Comparison of ENCODE assay signal across 14 cellular contexts in the genomic region with DNA sequence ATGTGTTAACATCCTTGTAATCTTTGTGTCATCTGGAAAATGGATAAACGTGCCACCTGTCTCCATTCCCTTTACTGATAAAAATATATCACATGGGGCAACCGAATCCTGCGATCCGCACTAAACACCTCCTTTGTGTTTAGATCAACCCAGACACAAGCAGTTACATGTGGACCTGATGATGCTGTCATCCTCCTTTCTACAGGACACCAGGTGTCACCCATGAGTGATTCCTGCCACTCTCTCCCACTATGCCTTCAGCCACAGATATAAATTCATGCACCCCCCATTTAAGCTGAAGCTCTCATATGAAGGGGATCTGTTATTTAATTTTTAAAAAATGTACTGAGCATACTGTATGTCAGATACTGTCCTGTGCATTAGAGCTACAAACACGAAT.
DNase-seq lines count a peak whose midpoint lies in the region; ATAC-seq and TF ChIP-seq lines count a peak whose summit lies in the region.
"Had no signal": no experiment of that assay in that cellular context is flagged by ENCODE, and none has a peak within 500 bp of the region (broad histone marks: within the 10 kb centered on the region; RNA-seq: fewer than 3 reads in every experiment).

No MANE protein-coding gene starts in this region.

- no peaks in the 10 kb centered on the region for H3K79me2 ChIP-seq in HCT116 (ENCODE audit: insufficient read depth, low read length)
- no peaks in the 10 kb centered on the region for H3K79me2 ChIP-seq in PC-3 (ENCODE audit: low read length)

- H3K36me3 ChIP-seq in right atrium auricular region (no peaks in the 10 kb centered on the region), heart right ventricle (no peaks in the 10 kb centered on the region), HCT116 (ENCODE audit: control insufficient read depth in 1 of 2, insufficient read depth in 2 of 2, low read length in 2 of 2) (no peaks in the 10 kb centered on the region), PC-3 (ENCODE audit: low read depth, low read length) (no peaks in the 10 kb centered on the region)
- H3K36me3 ChIP-seq: BE2C, HAP-1 had no signal

- TF ChIP-seq RAD21 in HCT116 (IDR thresholded peaks at IDR 0.05; ENCODE audit: low read depth) = 0 out of 2 replicates have a peak, but pooled peaks have one; percentile 7

- H3K9ac ChIP-seq in HCT116 (ENCODE audit: low read length) (no peak overlapping the region), PC-3 (ENCODE audit: low read length) (no peak overlapping the region)

- H3K4me3 ChIP-seq in right atrium auricular region = no peak overlapping the region
- H3K4me3 ChIP-seq in heart right ventricle = no peak overlapping the region
- no peak overlapping the region for H3K4me3 ChIP-seq in HCT116 (replicated peaks in 1 of 2; ENCODE audit: low read depth in 1 of 2, low read length in 2 of 2)
- no peak overlapping the region for H3K4me3 ChIP-seq in PC-3 (ENCODE audit: low read length)
- H3K4me3 ChIP-seq: HAP-1 had no signal

- RAD21 ChIA-PET in HCT116 (lab: Charles Lee; ENCODE audit: low non-redundant PET in 1 of 2, low total read pairs in 2 of 2, uncharacterized antibody in 2 of 2, unreplicated experiment in 2 of 2) = no interaction called here

- H3K4me2 ChIP-seq in HCT116 (ENCODE audit: low read length) (no peak overlapping the region), PC-3 (ENCODE audit: low read length) (no peak overlapping the region)

- TF ChIP-seq POLR2A in HCT116 (IDR thresholded peaks at IDR 0.05; ENCODE audit: borderline replicate concordance, extremely low read depth, insufficient read depth, insufficient read length) = no peak

- H3K27ac ChIP-seq in right atrium auricular region = peak overlapping the region; percentile 7 to 45
- H3K27ac ChIP-seq in heart right ventricle = no peak overlapping the region
- no peak overlapping the region for H3K27ac ChIP-seq in HCT116 (ENCODE audit: low read depth, low read length)
- no peak overlapping the region for H3K27ac ChIP-seq in PC-3 (ENCODE audit: low read length)

- WGBS in heart right ventricle, 2 donors = 62 to 70% methylated on average over 5 of the region's 5 CpGs

- H3K9me2 ChIP-seq in HCT116 (ENCODE audit: insufficient read depth) (no peaks in the 10 kb centered on the region), PC-3 (replicated peaks; ENCODE audit: low read length) (no peaks in the 10 kb centered on the region)

- intact Hi-C loops in heart right ventricle (cut with DNase I) (loop anchor here in 3 of 10 donors (5.0 to 10.0 kb wide), 4 partner anchors 217 to 1460 kb away; partner anchors contain the start of gene CRIM1 (in 1 of the 3)), HCT116 (cut with micrococcal nuclease) (no loop called here), PC-3 (cut with micrococcal nuclease) (loop anchor here (5.0 kb wide), 1 partner anchor 80 kb away; the partner anchor contains the start of gene VIT)

- POLR2A ChIA-PET in HCT116 (lab: Charles Lee) = no interaction called here
- POLR2A ChIA-PET in PC-3 (lab: Charles Lee; ENCODE audit: unreplicated experiment) = no interaction called here
- POLR2A ChIA-PET in HEK293T (lab: Yijun Ruan, JAX) = no interaction called here

- CTCF ChIA-PET in HCT116 (lab: Charles Lee) (no interaction called here), PC-3 (lab: Charles Lee) (interaction anchor here (0.6 kb wide), 1 partner anchor 430 kb away, joined by 3 read pairs; no protein-coding TSS in a partner anchor), HEK293T (lab: Yijun Ruan, JAX) (no interaction called here)

- no peak for DNase-seq in right atrium auricular region (ENCODE audit: low spot score)
- no peak for DNase-seq in heart right ventricle
- no peak for DNase-seq in HCT116 (ENCODE audit: low read depth, low spot score)
- DNase-seq in PC-3 = no peak
- DNase-seq in left lobe of liver (ENCODE audit: low spot score) = no peak
- no peak for DNase-seq in COLO829 (ENCODE audit: low spot score)
- DNase-seq in HEK293T (ENCODE audit: extremely low spot score) = no peak
- DNase-seq: BE2C; Caco-2; CD8-positive, alpha-beta T cell; DMS79; Karpas-422 had no signal

- ATAC-seq in heart right ventricle (no peak), HCT116 (peak; percentile 57; the same call in 1 of the 2 replicates), PC-3 (peak; percentile 63), left lobe of liver (peak; percentile 39), GM18867 (IDR thresholded peaks at IDR 0.05; ENCODE audit: unreplicated experiment) (no peak)
- ATAC-seq: CD8-positive, alpha-beta T cell had no signal

- no peak overlapping the region for H2AFZ ChIP-seq in HCT116 (ENCODE audit: low read depth, low read length, poor library complexity, severe bottlenecking)
- no peak overlapping the region for H2AFZ ChIP-seq in PC-3 (ENCODE audit: low read length)

- H3K4me1 ChIP-seq in right atrium auricular region (peaks cover 0 to 31% of the 10 kb centered on the region in 2 donors), heart right ventricle (peaks cover 0 to 25% (median 6%) of the 10 kb centered on the region in 9 donors), HCT116 (ENCODE audit: control insufficient read depth in 1 of 2, insufficient read depth in 2 of 2, low read length in 2 of 2) (no peaks in the 10 kb centered on the region), PC-3 (ENCODE audit: insufficient read depth, low read length) (no peaks in the 10 kb centered on the region)
- H3K4me1 ChIP-seq: BE2C, Caco-2 had no signal

- H3K9me3 ChIP-seq in right atrium auricular region = no peaks in the 10 kb centered on the region
- no peaks in the 10 kb centered on the region for H3K9me3 ChIP-seq in heart right ventricle
- no peaks in the 10 kb centered on the region for H3K9me3 ChIP-seq in HCT116 (ENCODE audit: control insufficient read depth in 1 of 2, insufficient read depth in 1 of 2, low read depth in 1 of 2, low read length in 2 of 2)
- no peaks in the 10 kb centered on the region for H3K9me3 ChIP-seq in PC-3 (ENCODE audit: low read length)
- H3K9me3 ChIP-seq: BE2C, Caco-2, HAP-1 had no signal

- H3K27me3 ChIP-seq in right atrium auricular region (no peaks in the 10 kb centered on the region), heart right ventricle (no peaks in the 10 kb centered on the region), HCT116 (ENCODE audit: insufficient read depth, low read length) (no peaks in the 10 kb centered on the region), PC-3 (ENCODE audit: low read length) (no peaks in the 10 kb centered on the region; the same call in 1 of the 2 replicates)
- H3K27me3 ChIP-seq: BE2C had no signal

- TF ChIP-seq CTCF in right atrium auricular region (IDR thresholded peaks at IDR 0.05) (no peak), heart right ventricle (IDR thresholded peaks at IDR 0.05) (no peak), HCT116 (IDR thresholded peaks at IDR 0.05 in 2 of 3, conservative IDR thresholded peaks at IDR 0.05 in 1 of 3; ENCODE audit: borderline replicate concordance in 1 of 3, insufficient read depth in 1 of 3, low read depth in 2 of 3, low read length in 2 of 3) (no peak), PC-3 (conservative IDR thresholded peaks at IDR 0.05; ENCODE audit: low read depth, low read length) (peak; percentile 28; the same call in 1 of the 2 replicates)

- BruUV-seq in HCT116 (replicated peaks; lab: Mats Ljungman, UMichigan) = no TSS peak
- BruUV-seq in PC-3 (replicated peaks; lab: Mats Ljungman, UMichigan) = no TSS peak

- H4K20me1 ChIP-seq in HCT116 (ENCODE audit: insufficient read depth) (no peaks in the 10 kb centered on the region), PC-3 (ENCODE audit: low read length) (no peaks in the 10 kb centered on the region)

- no peaks in the 10 kb centered on the region for H3F3A ChIP-seq in PC-3 (ENCODE audit: low read length, unreplicated experiment)

TF ChIP-seq in HCT116, 20 proteins besides CTCF, POLR2A, EP300 and RAD21 (continues in another document):
- TF ChIP-seq, protein P1, sequence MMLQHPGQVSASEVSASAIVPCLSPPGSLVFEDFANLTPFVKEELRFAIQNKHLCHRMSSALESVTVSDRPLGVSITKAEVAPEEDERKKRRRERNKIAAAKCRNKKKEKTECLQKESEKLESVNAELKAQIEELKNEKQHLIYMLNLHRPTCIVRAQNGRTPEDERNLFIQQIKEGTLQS (IDR thresholded peaks at IDR 0.05) = no peak
- TF ChIP-seq EZH2 (IDR thresholded peaks at IDR 0.05) = no peak
- TF ChIP-seq CBX3 (IDR thresholded peaks at IDR 0.05; ENCODE audit: low read depth) = no peak
- no peak for TF ChIP-seq ZFX (IDR thresholded peaks at IDR 0.05)
- TF ChIP-seq MAX (IDR thresholded peaks at IDR 0.05) = no peak

TF ChIP-seq in HEK293T, 16 proteins besides CTCF, POLR2A, EP300 and RAD21:
- TF ChIP-seq FOXK2 (IDR thresholded peaks at IDR 0.05) = no peak
- TF ChIP-seq, protein P2, sequence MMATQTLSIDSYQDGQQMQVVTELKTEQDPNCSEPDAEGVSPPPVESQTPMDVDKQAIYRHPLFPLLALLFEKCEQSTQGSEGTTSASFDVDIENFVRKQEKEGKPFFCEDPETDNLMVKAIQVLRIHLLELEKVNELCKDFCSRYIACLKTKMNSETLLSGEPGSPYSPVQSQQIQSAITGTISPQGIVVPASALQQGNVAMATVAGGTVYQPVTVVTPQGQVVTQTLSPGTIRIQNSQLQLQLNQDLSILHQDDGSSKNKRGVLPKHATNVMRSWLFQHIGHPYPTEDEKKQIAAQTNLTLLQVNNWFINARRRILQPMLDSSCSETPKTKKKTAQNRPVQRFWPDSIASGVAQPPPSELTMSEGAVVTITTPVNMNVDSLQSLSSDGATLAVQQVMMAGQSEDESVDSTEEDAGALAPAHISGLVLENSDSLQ (IDR thresholded peaks at IDR 0.05) = no peak

Comparison
In these comparisons a context has a peak if more than half of its experiments do, and no peak if none do; other contexts are left out.
1. H3K27ac ChIP-seq: peak in right atrium auricular region (2 of 2); none in heart right ventricle (0 of 10), HCT116 (single experiment) and PC-3 (single experiment).
2. ATAC-seq: peak in HCT116 (single experiment), PC-3 (single experiment) and left lobe of liver (single experiment); none in heart right ventricle (0 of 8) and GM18867 (single experiment).